In genomic region chr19:49448432-49448786, GRCh38 we compare ENCODE assay signal across 22 cellular contexts. TPM values are rescaled to one million over a fixed set of nuclear protein-coding genes. Genes with fewer than 3 reads are reported as not detected.
DNase-seq lines count a peak whose midpoint lies in the region; ATAC-seq and TF ChIP-seq lines count a peak whose summit lies in the region.
"Had no signal": no experiment of that assay in that cellular context is flagged by ENCODE, and none has a peak within 500 bp of the region (broad histone marks: within the 10 kb centered on the region; RNA-seq: fewer than 3 reads in every experiment).

No MANE protein-coding gene starts in this region.

- peaks cover 54% of the 10 kb centered on the region for H3K36me3 Mint-ChIP-seq in activated naive CD4-positive, alpha-beta T cell treated with anti-CD3 and anti-CD28 coated beads, Interleukin-2, amount 10 ng/mL, durations not matched to agents 7 days and 5 days
- H3K36me3 Mint-ChIP-seq in IgD-negative memory B cell (peaks cover 3% of the 10 kb centered on the region), progenitor cell of endocrine pancreas (ENCODE audit: insufficient read depth) (peaks cover 7% of the 10 kb centered on the region), osteocyte (ENCODE audit: unreplicated experiment) (peaks cover 11% of the 10 kb centered on the region)
- H3K36me3 Mint-ChIP-seq in central memory CD8-positive, alpha-beta T cell (ENCODE audit: insufficient read depth) = peaks cover 32% of the 10 kb centered on the region

- peaks cover 80% of the 10 kb centered on the region for H3K4me1 Mint-ChIP-seq in activated naive CD4-positive, alpha-beta T cell treated with anti-CD3 and anti-CD28 coated beads, Interleukin-2, amount 10 ng/mL, durations not matched to agents 7 days and 5 days
- H3K4me1 Mint-ChIP-seq in IgD-negative memory B cell (peaks cover 16 to 33% (median 24%) of the 10 kb centered on the region in 3 donors), progenitor cell of endocrine pancreas (ENCODE audit: low read depth) (peaks cover 7% of the 10 kb centered on the region), osteocyte (ENCODE audit: unreplicated experiment) (peaks cover 27% of the 10 kb centered on the region)
- peaks cover 67% of the 10 kb centered on the region for H3K4me1 Mint-ChIP-seq in central memory CD8-positive, alpha-beta T cell

- CTCF ChIA-PET in activated naive CD4-positive, alpha-beta T cell treated with anti-CD3 and anti-CD28 coated beads, Interleukin-2, amount 10 ng/mL, durations not matched to agents 7 days and 5 days (lab: Charles Lee) = interaction anchor here (1.9 kb wide), 1 partner anchor 22 kb away, joined by 5 read pairs; no protein-coding TSS in a partner anchor

- H3K27me3 Mint-ChIP-seq in activated naive CD4-positive, alpha-beta T cell treated with anti-CD3 and anti-CD28 coated beads, Interleukin-2, amount 10 ng/mL, durations not matched to agents 7 days and 5 days = peaks cover 6% of the 10 kb centered on the region
- H3K27me3 Mint-ChIP-seq in IgD-negative memory B cell (no peaks in the 10 kb centered on the region), progenitor cell of endocrine pancreas (no peaks in the 10 kb centered on the region), osteocyte (ENCODE audit: unreplicated experiment) (no peaks in the 10 kb centered on the region)
- no peaks in the 10 kb centered on the region for H3K27me3 Mint-ChIP-seq in central memory CD8-positive, alpha-beta T cell

- ATAC-seq in central memory CD8-positive, alpha-beta T cell (replicated peaks; ENCODE audit: extremely low read depth, poor library complexity, severe bottlenecking) = no peak
- ATAC-seq: GM12878 had no signal

- H3K27ac Mint-ChIP-seq in activated naive CD4-positive, alpha-beta T cell treated with anti-CD3 and anti-CD28 coated beads, Interleukin-2, amount 10 ng/mL, durations not matched to agents 7 days and 5 days = peak overlapping the region; percentile 68
- H3K27ac Mint-ChIP-seq in IgD-negative memory B cell (peak overlapping the region in 2 of 3 donors; percentile 23), progenitor cell of endocrine pancreas (no peak overlapping the region), osteocyte (ENCODE audit: unreplicated experiment) (no peak overlapping the region)
- peak overlapping the region; percentile 41 for H3K27ac Mint-ChIP-seq in central memory CD8-positive, alpha-beta T cell (ENCODE audit: low read depth)

- H3K4me3 Mint-ChIP-seq in activated naive CD4-positive, alpha-beta T cell treated with anti-CD3 and anti-CD28 coated beads, Interleukin-2, amount 10 ng/mL, durations not matched to agents 7 days and 5 days = peak overlapping the region; percentile 23
- peak overlapping the region in 1 of 4 donors; percentile 54 for H3K4me3 Mint-ChIP-seq in IgD-negative memory B cell
- peak overlapping the region; percentile 7 for H3K4me3 Mint-ChIP-seq in central memory CD8-positive, alpha-beta T cell
- peak overlapping the region; percentile 47 for H3K4me3 Mint-ChIP-seq in progenitor cell of endocrine pancreas (ENCODE audit: low read depth)
- no peak overlapping the region for H3K4me3 Mint-ChIP-seq in osteocyte (ENCODE audit: unreplicated experiment)

- no peaks in the 10 kb centered on the region for H3K9me3 Mint-ChIP-seq in activated naive CD4-positive, alpha-beta T cell treated with anti-CD3 and anti-CD28 coated beads, Interleukin-2, amount 10 ng/mL, durations not matched to agents 7 days and 5 days
- H3K9me3 Mint-ChIP-seq in IgD-negative memory B cell (no peaks in the 10 kb centered on the region), progenitor cell of endocrine pancreas (ENCODE audit: low read depth) (no peaks in the 10 kb centered on the region), osteocyte (ENCODE audit: unreplicated experiment) (no peaks in the 10 kb centered on the region)
- H3K9me3 Mint-ChIP-seq in central memory CD8-positive, alpha-beta T cell = no peaks in the 10 kb centered on the region

- DNase-seq in activated naive CD4-positive, alpha-beta T cell treated with anti-CD3 and anti-CD28 coated beads, Interleukin-2, amount 10 ng/mL, durations not matched to agents 7 days and 5 days = no peak
- no peak for DNase-seq in activated naive CD4-positive, alpha-beta T cell (lab: John Stamatoyannopoulos, UW)
- no peak for DNase-seq in central memory CD8-positive, alpha-beta T cell (ENCODE audit: low spot score in 2 of 2)
- DNase-seq in progenitor cell of endocrine pancreas (ENCODE audit: low spot score, unreplicated experiment) (no peak), osteocyte (ENCODE audit: extremely low spot score, unreplicated experiment) (no peak), NCI-H1417 treated with DMSO at 0.1 percent for 48 hours (lab: John Stamatoyannopoulos, UW) (no peak), GM03348 (ENCODE audit: low spot score) (no peak)
- DNase-seq: activated CD4-positive, alpha-beta T cell treated with anti-CD3 and anti-CD28 coated beads for 1 hour; amygdala; cerebellar nuclear complex; MG63; NCI-H187 treated with DMSO at 0.1 percent for 48 hours; SHP77 had no signal

- TF ChIP-seq CTCF in progenitor cell of endocrine pancreas (IDR thresholded peaks at IDR 0.05; ENCODE audit: unreplicated experiment) (no peak), osteocyte (IDR thresholded peaks at IDR 0.05) (no peak)

RNA-seq across cellular contexts. Expression of gene PIH1D1, which starts 3.2 kb away (rescaled TPM):
- 98.8 TPM for polyA plus RNA-seq in IgD-negative memory B cell
- total RNA-seq in progenitor cell of endocrine pancreas = 125 TPM in 2 replicates
- total RNA-seq in osteocyte = 80.2 and 84.5 TPM in 2 replicates

RNA-seq across cellular contexts. Expression of gene ALDH16A1, which starts 4.6 kb away (rescaled TPM):
- 67.5 TPM for polyA plus RNA-seq in IgD-negative memory B cell
- 44.2 and 46.0 TPM in 2 replicates for total RNA-seq in progenitor cell of endocrine pancreas
- 31.8 and 34.0 TPM in 2 replicates for total RNA-seq in osteocyte

RNA-seq across cellular contexts. Expression of gene SLC17A7, which starts 7.1 kb away (rescaled TPM):
- not detected for polyA plus RNA-seq in IgD-negative memory B cell
- total RNA-seq in progenitor cell of endocrine pancreas (0.29 TPM in 2 replicates), osteocyte (0.34 and 0.54 TPM in 2 replicates)
- total RNA-seq: NCI-H460 had no signal

RNA-seq across cellular contexts. Expression of gene GFY, which starts 23.2 kb away (rescaled TPM):
- not detected for polyA plus RNA-seq in IgD-negative memory B cell
- total RNA-seq in progenitor cell of endocrine pancreas (not detected in 2 replicates), osteocyte (not detected in 2 replicates)
- total RNA-seq: GM12878; hepatocyte; lung microvascular endothelial cell; NCI-H460; renal cortical epithelial cell; T-helper 2 cell treated with Interferon-gamma antibody and Interleukin-4, amounts not matched to agents 100 ng/mL and 5 ng/mL, for 36 hours had no signal
- polyA plus RNA-seq: hepatocyte, keratinocyte, neural cell had no signal

RNA-seq across cellular contexts. Expression of gene PTH2, which starts 25.2 kb away (rescaled TPM):
- not detected for polyA plus RNA-seq in IgD-negative memory B cell
- not detected in 2 replicates for total RNA-seq in progenitor cell of endocrine pancreas
- not detected in 2 replicates for total RNA-seq in osteocyte
- total RNA-seq: GM12878; hepatocyte; lung microvascular endothelial cell; NCI-H460; renal cortical epithelial cell; T-helper 2 cell treated with Interferon-gamma antibody and Interleukin-4, amounts not matched to agents 100 ng/mL and 5 ng/mL, for 36 hours had no signal
- polyA plus RNA-seq: GM12878, hepatocyte, keratinocyte, neural cell had no signal

Comparison
In these comparisons a context has a peak if more than half of its experiments do, and no peak if none do; other contexts are left out.
1. H3K27ac Mint-ChIP-seq: peak in activated naive CD4-positive, alpha-beta T cell treated with anti-CD3 and anti-CD28 coated beads, Interleukin-2, amount 10 ng/mL, durations not matched to agents 7 days and 5 days (single experiment), IgD-negative memory B cell (2 of 3) and central memory CD8-positive, alpha-beta T cell (single experiment); none in progenitor cell of endocrine pancreas (single experiment) and osteocyte (single experiment).